ENCODE assay signal across 33 cellular contexts in genomic region chr18:75483662-75484061, GRCh38. TPM values are rescaled to one million over a fixed set of nuclear protein-coding genes. Genes with fewer than 3 reads are reported as not detected.
"Had no signal": no experiment of that assay in that cellular context is flagged by ENCODE, and none has a peak within 500 bp of the region (broad histone marks: within the 10 kb centered on the region; RNA-seq: fewer than 3 reads in every experiment).

No MANE protein-coding gene starts in this region.

- H3K4me1 ChIP-seq: esophagus squamous epithelium, gastrocnemius medialis, prostate gland had no signal

- H3K27ac ChIP-seq: epithelial cell of prostate, esophagus squamous epithelium, gastrocnemius medialis, ovary, prostate gland, skin epidermis, thoracic aorta had no signal

- H3K4me3 ChIP-seq: esophagus squamous epithelium, gastrocnemius medialis, ovary, prostate gland, skin epidermis, thoracic aorta had no signal

- ATAC-seq: activated naive CD8-positive, alpha-beta T cell treated with anti-CD3 and anti-CD28 coated beads, Interleukin-2, amount 50 U/mL, for 24 hours; gastrocnemius medialis; left colon; sciatic nerve; stimulated activated effector memory CD8-positive, alpha-beta T cell treated with anti-CD3 and anti-CD28 coated beads, Interleukin-12 subunit alpha, Interleukin-12 subunit beta, amount 100 ng/mL, for 72 hours; WTC11 had no signal

- H3K9me3 ChIP-seq: esophagus squamous epithelium, ovary, prostate gland, thoracic aorta had no signal

- H3K36me3 ChIP-seq: esophagus squamous epithelium, gastrocnemius medialis, ovary, prostate gland, thoracic aorta had no signal

- H3K27me3 ChIP-seq: esophagus squamous epithelium, gastrocnemius medialis, ovary had no signal

- DNase-seq: activated CD4-positive, alpha-beta memory T cell treated with anti-CD3 and anti-CD28 coated beads, Interleukin-2, amount 10 ng/mL, durations not matched to agents 7 days and 5 days; activated CD4-positive, alpha-beta T cell treated with anti-CD3 and anti-CD28 coated beads for 1 hour; activated CD4-positive, alpha-beta T cell treated with anti-CD3 and anti-CD28 coated beads, Interleukin-2, amount 10 ng/mL, durations not matched to agents 7 days and 5 days; activated CD8-positive, alpha-beta memory T cell treated with anti-CD3 and anti-CD28 coated beads, Interleukin-2, amount 50 U/mL, for 48 hours; activated gamma-delta T cell; activated naive CD4-positive, alpha-beta T cell treated with anti-CD3 and anti-CD28 coated beads, Interleukin-2, amount 50 U/mL, for 16 hours; activated naive CD8-positive, alpha-beta T cell treated with anti-CD3 and anti-CD28 coated beads, Interleukin-2, amount 50 U/mL, for 24 hours; activated T-cell treated with anti-CD3 and anti-CD28 coated beads, Interleukin-2, amount 50 U/mL, for 24 hours; dermis blood vessel endothelial cell; effector CD4-positive, alpha-beta T cell; esophagus squamous epithelium; gastrocnemius medialis; hippocampal formation; immature natural killer cell; kidney; left colon; mammary epithelial cell; naive B cell; ovary; retina; stimulated activated CD4-positive, alpha-beta T cell treated with anti-CD3 and anti-CD28 coated beads, Interleukin-4, amount 100 ng/mL, for 24 hours had no signal

RNA-seq across cellular contexts. Expression of gene SMIM21, which starts 56.2 kb away (rescaled TPM):
- total RNA-seq: activated CD4-positive, alpha-beta memory T cell treated with anti-CD3 and anti-CD28 coated beads, Interleukin-2, amount 10 ng/mL, durations not matched to agents 7 days and 5 days; activated CD4-positive, alpha-beta T cell treated with anti-CD3 and anti-CD28 coated beads, Interleukin-2, amount 10 ng/mL, durations not matched to agents 7 days and 5 days; bronchial epithelial cell; dermis blood vessel endothelial cell; esophagus squamous epithelium; gastrocnemius medialis; kidney; left colon; liver; mammary epithelial cell; mesothelial cell of epicardium; ovary; sciatic nerve; subcutaneous adipose tissue; thoracic aorta; WTC11 had no signal
- polyA plus RNA-seq: immature natural killer cell, liver, mammary epithelial cell, neural cell, ovary had no signal
